8 cellular contexts compared by ENCODE assay signal in genomic region chrX:120560842-120561633, GRCh38. TPM values are rescaled to one million over a fixed set of nuclear protein-coding genes. Genes with fewer than 3 reads are reported as not detected.
DNase-seq lines count a peak whose midpoint lies in the region; ATAC-seq and TF ChIP-seq lines count a peak whose summit lies in the region.

CUL4B (minus strand) TSS chrX:120560962; CDS start chrX:120560638, 324 bp downstream.

- peak within 1 kb of the TSS; percentile 100 for H3K4me3 Mint-ChIP-seq in T-helper 1 cell treated with Interleukin-12 subunit alpha and Interleukin-12 subunit beta and Interleukin-4 antibody, amounts not matched to agents 30 μg/mL and 1 μg/mL, for 36 hours
- H3K4me3 Mint-ChIP-seq in progenitor cell of endocrine pancreas (ENCODE audit: low read depth), result peak within 1 kb of the TSS; percentile 97

- H3K27me3 Mint-ChIP-seq in T-helper 1 cell treated with Interleukin-12 subunit alpha and Interleukin-12 subunit beta and Interleukin-4 antibody, amounts not matched to agents 30 μg/mL and 1 μg/mL, for 36 hours (ENCODE audit: low read depth), result no peaks in the 10 kb centered on the region
- H3K27me3 Mint-ChIP-seq in progenitor cell of endocrine pancreas, result no peaks in the 10 kb centered on the region

- H3K36me3 Mint-ChIP-seq in T-helper 1 cell treated with Interleukin-12 subunit alpha and Interleukin-12 subunit beta and Interleukin-4 antibody, amounts not matched to agents 30 μg/mL and 1 μg/mL, for 36 hours (ENCODE audit: low read depth), result peaks cover 9% of the 10 kb centered on the region
- H3K36me3 Mint-ChIP-seq in progenitor cell of endocrine pancreas (ENCODE audit: insufficient read depth), result peaks cover 4% of the 10 kb centered on the region

- peak; percentile 79 for ATAC-seq in HG02884 (IDR thresholded peaks at IDR 0.05; ENCODE audit: unreplicated experiment)
- peak; percentile 95 to 97 for ATAC-seq in left cardiac atrium
- peak; percentile 97 for ATAC-seq in upper lobe of right lung

- intact Hi-C loops in left cardiac atrium (cut with DNase I) (loop anchor here in 1 of 2 donors (5.0 kb wide), 1 partner anchor 41 kb away; the partner anchor contains the start of gene MCTS1), upper lobe of right lung (cut with DNase I) (no loop called here)

- H3K4me3 ChIP-seq in upper lobe of right lung, result peak within 1 kb of the TSS; percentile 59

- H3K4me1 Mint-ChIP-seq in T-helper 1 cell treated with Interleukin-12 subunit alpha and Interleukin-12 subunit beta and Interleukin-4 antibody, amounts not matched to agents 30 μg/mL and 1 μg/mL, for 36 hours (ENCODE audit: low read depth), result peaks cover 14% of the 10 kb centered on the region
- H3K4me1 Mint-ChIP-seq in progenitor cell of endocrine pancreas (ENCODE audit: low read depth), result peaks cover 17% of the 10 kb centered on the region

- peak within 1 kb of the TSS; percentile 99 for H3K27ac Mint-ChIP-seq in T-helper 1 cell treated with Interleukin-12 subunit alpha and Interleukin-12 subunit beta and Interleukin-4 antibody, amounts not matched to agents 30 μg/mL and 1 μg/mL, for 36 hours
- H3K27ac Mint-ChIP-seq in progenitor cell of endocrine pancreas, result peak within 1 kb of the TSS; percentile 99

- in situ Hi-C loops in GM13977 (cut with MboI; ENCODE audit: low pct_unique_long_range_greater_than_20kb, low sequenced_read_pairs, unreplicated experiment), result no loop called here

- no peak for TF ChIP-seq CTCF in GM13977 (IDR thresholded peaks at IDR 0.05; ENCODE audit: extremely low read depth, insufficient read depth, missing control alignments)
- no peak for TF ChIP-seq CTCF in progenitor cell of endocrine pancreas (IDR thresholded peaks at IDR 0.05; ENCODE audit: unreplicated experiment)
- no peak for TF ChIP-seq CTCF in upper lobe of right lung (IDR thresholded peaks at IDR 0.05)

- no peaks in the 10 kb centered on the region for H3K9me3 ChIP-seq in upper lobe of right lung

- no peaks in the 10 kb centered on the region for H3K27me3 ChIP-seq in upper lobe of right lung

- peak within 1 kb of the TSS; percentile 96 for H3K27ac ChIP-seq in upper lobe of right lung

- peak; percentile 74 for DNase-seq in GM13977 (ENCODE audit: low spot score)
- DNase-seq in NCI-H1694 (lab: John Stamatoyannopoulos, UW), result peak; percentile 94
- peak; percentile 61 for DNase-seq in amniotic stem cell (lab: John Stamatoyannopoulos, UW)
- peak; percentile 91 for DNase-seq in left cardiac atrium
- peak; percentile 78 for DNase-seq in progenitor cell of endocrine pancreas (ENCODE audit: low spot score, unreplicated experiment)
- peak; percentile 95 for DNase-seq in upper lobe of right lung

- peaks cover 5% of the 10 kb centered on the region for H3K36me3 ChIP-seq in upper lobe of right lung

- H3K4me1 ChIP-seq in upper lobe of right lung, result no peaks in the 10 kb centered on the region

- no peaks in the 10 kb centered on the region for H3K9me3 Mint-ChIP-seq in T-helper 1 cell treated with Interleukin-12 subunit alpha and Interleukin-12 subunit beta and Interleukin-4 antibody, amounts not matched to agents 30 μg/mL and 1 μg/mL, for 36 hours
- H3K9me3 Mint-ChIP-seq in progenitor cell of endocrine pancreas (ENCODE audit: low read depth), result peaks cover 7% of the 10 kb centered on the region

RNA-seq across cellular contexts. Expression of gene CUL4B, which starts in this region (rescaled TPM):
- total RNA-seq in left cardiac atrium (10 to 100 TPM; 23.7 to 29.1 TPM), progenitor cell of endocrine pancreas (61.3 and 62.7 TPM in 2 replicates), upper lobe of right lung (38.6 TPM)

Comparison
In these comparisons a context has a peak if more than half of its experiments do, and no peak if none do; other contexts are left out.
1. Peak in every context shown above with its lines: DNase-seq, ATAC-seq, H3K4me3 ChIP-seq and H3K27ac ChIP-seq.